ENCODE assay signal across 8 cellular contexts in the genomic region with DNA sequence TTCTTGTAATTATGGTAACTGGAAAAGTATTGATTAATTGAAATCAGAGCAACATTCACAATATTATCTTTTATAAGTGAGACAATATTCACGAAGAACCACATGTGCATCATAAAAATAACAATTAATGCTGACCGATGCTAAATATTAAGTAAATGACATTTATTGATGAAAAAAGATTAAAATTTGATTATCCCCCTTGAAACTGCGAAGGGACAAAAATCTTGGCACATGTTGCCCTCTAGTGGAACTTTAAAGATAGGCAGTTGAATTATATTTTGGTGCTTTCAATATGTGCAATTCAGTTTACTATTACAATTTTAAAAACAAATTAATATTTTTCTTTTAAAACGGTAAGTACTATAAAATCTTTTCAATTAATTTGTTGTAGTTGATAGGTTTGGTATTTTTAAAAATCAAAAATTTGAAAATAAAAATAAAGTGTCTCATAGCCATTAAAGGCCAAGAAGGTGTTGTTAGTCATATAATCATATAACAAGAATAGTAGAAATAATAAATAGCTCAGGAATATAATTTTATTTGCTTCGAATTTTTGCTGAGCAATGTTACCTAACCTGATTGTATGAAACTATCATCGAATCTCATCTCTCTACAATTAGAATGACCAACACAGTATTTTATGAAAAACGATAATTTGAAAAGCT.
DNase-seq lines count a peak whose midpoint lies in the region; ATAC-seq and TF ChIP-seq lines count a peak whose summit lies in the region.

No MANE protein-coding gene starts in this region.

- no peak overlapping the region for H3K4me3 Mint-ChIP-seq in activated CD4-positive, alpha-beta T cell treated with anti-CD3 and anti-CD28 coated beads, Interleukin-2, amount 10 ng/mL, durations not matched to agents 24 days and 14 days

- no peak overlapping the region for H3K27ac Mint-ChIP-seq in activated CD4-positive, alpha-beta T cell treated with anti-CD3 and anti-CD28 coated beads, Interleukin-2, amount 10 ng/mL, durations not matched to agents 24 days and 14 days

- no peaks in the 10 kb centered on the region for H3K9me3 ChIP-seq in hepatocyte (ENCODE audit: low read depth)

- no peaks in the 10 kb centered on the region for H3K27me3 ChIP-seq in hepatocyte

- no peaks in the 10 kb centered on the region for H4K20me1 ChIP-seq in hepatocyte (ENCODE audit: insufficient read depth, poor library complexity, severe bottlenecking)

- no peaks in the 10 kb centered on the region for H3K4me1 ChIP-seq in hepatocyte (ENCODE audit: insufficient read depth)

- peak; percentile 61 for ATAC-seq in GM21529 (IDR thresholded peaks at IDR 0.05; ENCODE audit: unreplicated experiment)
- ATAC-seq in HG02970 (IDR thresholded peaks at IDR 0.05; ENCODE audit: low FRiP score, unreplicated experiment): no peak

- TF ChIP-seq CTCF in AG10803 (conservative IDR thresholded peaks at IDR 0.05; ENCODE audit: low read length): peak; percentile 77
- peak; percentile 85 for TF ChIP-seq CTCF in hepatocyte (IDR thresholded peaks at IDR 0.05; ENCODE audit: poor library complexity)

- H3K36me3 ChIP-seq in hepatocyte (replicated peaks; ENCODE audit: insufficient read depth, low read depth): no peaks in the 10 kb centered on the region

- H3K9me2 ChIP-seq in hepatocyte (replicated peaks; ENCODE audit: insufficient read depth): no peaks in the 10 kb centered on the region

- H3K4me3 ChIP-seq in AG10803 (ENCODE audit: low read length): no peak overlapping the region
- H3K4me3 ChIP-seq in hepatocyte: no peak overlapping the region

- peak; percentile 12 for DNase-seq in AG10803 (ENCODE audit: low read depth)
- DNase-seq in RPMI8226: peak; percentile 19
- no peak for DNase-seq in hepatocyte (ENCODE audit: low spot score)
- no peak for DNase-seq in activated CD4-positive, alpha-beta T cell treated with anti-CD3 and anti-CD28 coated beads, Interleukin-2, amount 10 ng/mL, durations not matched to agents 24 days and 14 days
- no peak for DNase-seq in mucosa of gallbladder (ENCODE audit: low spot score)
- DNase-seq in NCI-H1930 (lab: John Stamatoyannopoulos, UW): no peak

- intact Hi-C loops in activated CD4-positive, alpha-beta T cell treated with anti-CD3 and anti-CD28 coated beads, Interleukin-2, amount 10 ng/mL, durations not matched to agents 24 days and 14 days (cut with micrococcal nuclease): no loop called here

- H3K27me3 Mint-ChIP-seq in activated CD4-positive, alpha-beta T cell treated with anti-CD3 and anti-CD28 coated beads, Interleukin-2, amount 10 ng/mL, durations not matched to agents 24 days and 14 days: no peaks in the 10 kb centered on the region

- H3K4me2 ChIP-seq in hepatocyte: no peak overlapping the region

- no peaks in the 10 kb centered on the region for H3K79me2 ChIP-seq in hepatocyte

- no peaks in the 10 kb centered on the region for H3K9me3 Mint-ChIP-seq in activated CD4-positive, alpha-beta T cell treated with anti-CD3 and anti-CD28 coated beads, Interleukin-2, amount 10 ng/mL, durations not matched to agents 24 days and 14 days

- 30% methylated on average over 7 of the region's 7 CpGs for WGBS in hepatocyte (ENCODE audit: low lambda C conversion rate, missing lambda C conversion rate)

- no peaks in the 10 kb centered on the region for H3K4me1 Mint-ChIP-seq in activated CD4-positive, alpha-beta T cell treated with anti-CD3 and anti-CD28 coated beads, Interleukin-2, amount 10 ng/mL, durations not matched to agents 24 days and 14 days

- no peak overlapping the region for H3K27ac ChIP-seq in hepatocyte

- H3K36me3 Mint-ChIP-seq in activated CD4-positive, alpha-beta T cell treated with anti-CD3 and anti-CD28 coated beads, Interleukin-2, amount 10 ng/mL, durations not matched to agents 24 days and 14 days (ENCODE audit: low read depth): no peaks in the 10 kb centered on the region

- H2AFZ ChIP-seq in hepatocyte: no peak overlapping the region

Comparison
In these comparisons a context has a peak if more than half of its experiments do, and no peak if none do; other contexts are left out.
1. DNase-seq: peak in AG10803 (single experiment) and RPMI8226 (single experiment); none in hepatocyte (single experiment), activated CD4-positive, alpha-beta T cell treated with anti-CD3 and anti-CD28 coated beads, Interleukin-2, amount 10 ng/mL, durations not matched to agents 24 days and 14 days (single experiment), mucosa of gallbladder (single experiment) and NCI-H1930 (0 of 2).